In genomic region chr2:139835101-139835500, GRCh38 we compare ENCODE assay signal across 24 cellular contexts.
"Had no signal": no experiment of that assay in that cellular context is flagged by ENCODE, and none has a peak within 500 bp of the region (broad histone marks: within the 10 kb centered on the region; RNA-seq: fewer than 3 reads in every experiment).

No MANE protein-coding gene starts in this region.

- H3K9me3 ChIP-seq: gastrocnemius medialis, ovary, psoas muscle, sigmoid colon, transverse colon, upper lobe of right lung, uterus had no signal

- H3K27me3 Mint-ChIP-seq: memory B cell; stimulated activated naive B cell treated with anti-CD40 and anti-IgM and Interleukin-4, amounts not matched to agents 10 μg/mL and 1 μg/mL and 100 μg/mL, for 72 hours; stimulated activated naive CD8-positive, alpha-beta T cell treated with anti-CD3 and anti-CD28 coated beads, Interleukin-15, Interleukin-2, amounts not matched to agents 100 ng/mL and 50 ng/mL, for 24 hours had no signal

- H3K4me1 Mint-ChIP-seq: natural killer cell; stimulated activated naive B cell treated with anti-CD40 and anti-IgM and Interleukin-4, amounts not matched to agents 10 μg/mL and 1 μg/mL and 100 μg/mL, for 72 hours had no signal

- DNase-seq: dorsolateral prefrontal cortex; effector CD4-positive, alpha-beta T cell; foreskin fibroblast; gastrocnemius medialis; head of caudate nucleus; midbrain; natural killer cell; occipital lobe; ovary; posterior cingulate gyrus; psoas muscle; right cardiac atrium; sigmoid colon; spleen; stimulated activated CD4-positive, alpha-beta T cell treated with anti-CD3 and anti-CD28 coated beads, Interleukin-2, amount 100 ng/mL, for 48 hours; stimulated activated naive B cell treated with anti-CD40 and anti-IgM and Interleukin-4, amounts not matched to agents 10 μg/mL and 1 μg/mL and 100 μg/mL, for 72 hours; transverse colon; upper lobe of right lung; uterus had no signal

- H3K36me3 Mint-ChIP-seq: memory B cell; natural killer cell; stimulated activated naive B cell treated with anti-CD40 and anti-IgM and Interleukin-4, amounts not matched to agents 10 μg/mL and 1 μg/mL and 100 μg/mL, for 72 hours had no signal

- H3K27ac ChIP-seq: dorsolateral prefrontal cortex, epithelial cell of prostate, gastrocnemius medialis, ovary, psoas muscle, sigmoid colon, spleen, transverse colon, upper lobe of right lung, uterus had no signal

- H3K4me3 ChIP-seq: dorsolateral prefrontal cortex, gastrocnemius medialis, lung, ovary, psoas muscle, sigmoid colon, spleen, transverse colon, upper lobe of right lung, uterus had no signal

- H3K27me3 ChIP-seq: dorsolateral prefrontal cortex, gastrocnemius medialis, ovary, sigmoid colon, spleen, transverse colon, upper lobe of right lung, uterus had no signal

- H3K27ac Mint-ChIP-seq: memory B cell; natural killer cell; stimulated activated naive B cell treated with anti-CD40 and anti-IgM and Interleukin-4, amounts not matched to agents 10 μg/mL and 1 μg/mL and 100 μg/mL, for 72 hours; stimulated activated naive CD8-positive, alpha-beta T cell treated with anti-CD3 and anti-CD28 coated beads, Interleukin-15, Interleukin-2, amounts not matched to agents 100 ng/mL and 50 ng/mL, for 24 hours had no signal

- H3K36me3 ChIP-seq: gastrocnemius medialis, ovary, sigmoid colon, spleen, transverse colon, upper lobe of right lung, uterus had no signal

- H3K4me3 Mint-ChIP-seq: memory B cell; natural killer cell; stimulated activated naive B cell treated with anti-CD40 and anti-IgM and Interleukin-4, amounts not matched to agents 10 μg/mL and 1 μg/mL and 100 μg/mL, for 72 hours; stimulated activated naive CD8-positive, alpha-beta T cell treated with anti-CD3 and anti-CD28 coated beads, Interleukin-15, Interleukin-2, amounts not matched to agents 100 ng/mL and 50 ng/mL, for 24 hours had no signal

- ATAC-seq: esophagus mucosa; gastrocnemius medialis; natural killer cell; psoas muscle; right cardiac atrium; stimulated activated naive B cell treated with anti-CD40 and anti-IgM and Interleukin-4, amounts not matched to agents 10 μg/mL and 1 μg/mL and 100 μg/mL, for 72 hours; upper lobe of right lung had no signal

- H3K4me1 ChIP-seq: gastrocnemius medialis, psoas muscle, sigmoid colon, spleen, transverse colon, upper lobe of right lung, uterus had no signal
